7 cellular contexts compared by ENCODE assay signal in the genomic region with DNA sequence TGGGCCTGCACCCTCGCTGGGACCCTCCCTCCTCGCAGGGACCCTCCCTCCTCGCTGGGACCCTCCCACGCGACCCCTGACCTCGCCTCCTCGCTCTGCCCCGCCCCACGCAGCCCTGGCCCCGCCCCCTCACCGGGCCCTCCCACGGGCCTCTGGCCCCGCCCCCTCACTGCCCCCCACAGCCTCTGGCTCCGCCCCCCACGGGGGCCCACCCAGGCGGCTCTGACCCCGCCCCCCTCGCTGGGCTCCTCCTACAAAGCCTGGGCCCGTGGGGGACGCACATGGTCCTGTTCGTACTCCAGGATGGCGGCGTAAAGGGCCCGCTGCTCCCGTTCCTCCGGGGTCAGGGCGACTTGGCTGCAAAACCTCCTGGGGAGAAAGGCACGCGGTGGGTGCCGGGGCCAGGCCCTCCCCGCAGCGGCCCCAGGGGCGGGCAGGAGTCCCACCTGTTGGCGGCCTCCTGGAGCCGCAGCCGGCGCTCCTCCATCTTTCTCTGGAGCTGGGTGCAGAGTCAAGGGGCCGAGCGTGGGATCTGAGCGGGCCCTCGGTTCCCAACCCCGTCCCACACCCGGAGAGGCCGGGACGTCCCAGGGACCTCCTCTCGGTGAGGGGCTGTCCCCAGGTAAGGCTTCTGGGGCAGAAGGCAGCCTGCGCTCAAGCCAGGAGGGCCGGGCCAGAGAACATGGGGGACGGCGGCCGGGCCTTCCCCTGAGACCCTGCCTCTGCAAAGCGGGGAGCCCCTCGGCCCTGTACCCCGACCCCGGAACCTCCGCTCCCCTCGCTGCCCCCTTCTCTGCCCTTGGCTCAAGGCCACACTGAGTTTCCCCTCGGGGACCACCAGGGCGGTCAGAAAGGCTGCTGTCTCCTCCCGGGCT. TPM values are rescaled to one million over a fixed set of nuclear protein-coding genes. Genes with fewer than 3 reads are reported as not detected.
DNase-seq lines count a peak whose midpoint lies in the region; ATAC-seq and TF ChIP-seq lines count a peak whose summit lies in the region.

No MANE protein-coding gene starts in this region.

- H3K27me3 ChIP-seq in KMS-11 (ENCODE audit: insufficient read depth, low read depth): no peaks in the 10 kb centered on the region
- H3K27me3 ChIP-seq in lower lobe of right lung (ENCODE audit: low read depth): peaks cover 13% of the 10 kb centered on the region

- no peaks in the 10 kb centered on the region for H3K9me3 ChIP-seq in lower lobe of right lung

- H3K36me3 ChIP-seq in KMS-11 (ENCODE audit: insufficient read depth) (no peaks in the 10 kb centered on the region; the same call in 1 of the 2 replicates), lower lobe of right lung (no peaks in the 10 kb centered on the region)

- intact Hi-C loops in lower lobe of right lung (cut with DNase I): no loop called here

- H3K4me1 ChIP-seq in KMS-11 (ENCODE audit: low read depth, poor library complexity, severe bottlenecking) (peaks cover 12% of the 10 kb centered on the region), lower lobe of right lung (peaks cover 9% of the 10 kb centered on the region)

- H3K9ac ChIP-seq in KMS-11: peak overlapping the region; percentile 81

- TF ChIP-seq CTCF in KMS-11 (conservative IDR thresholded peaks at IDR 0.05; ENCODE audit: low read depth, low read length) (no peak), WTC11 (IDR thresholded peaks at IDR 0.05) (no peak), cardiac fibroblast (IDR thresholded peaks at IDR 0.05; ENCODE audit: low read depth, low read length) (no peak), lower lobe of right lung (IDR thresholded peaks at IDR 0.05) (no peak)

- peak overlapping the region; percentile 91 for H3K4me2 ChIP-seq in KMS-11

- peak overlapping the region; percentile 73 for H3K4me3 Mint-ChIP-seq in WTC11

- peaks cover 16% of the 10 kb centered on the region for H3K36me3 Mint-ChIP-seq in WTC11

- ATAC-seq in GM18502 (IDR thresholded peaks at IDR 0.05; ENCODE audit: poor library complexity, unreplicated experiment) (peak; percentile 67), WTC11 (peak; percentile 66), lower lobe of right lung (peak; percentile 80 to 81)

- H3K4me1 Mint-ChIP-seq in WTC11: peaks cover 7% of the 10 kb centered on the region

- no peaks in the 10 kb centered on the region for H4K20me1 ChIP-seq in KMS-11 (ENCODE audit: insufficient read depth)

- peak overlapping the region; percentile 39; the same call in 1 of the 2 replicates for H2AFZ ChIP-seq in KMS-11 (ENCODE audit: low read depth)

- CTCF ChIA-PET in WTC11 (lab: Charles Lee): interaction anchor here (1.3 to 6.2 kb wide), 2 partner anchors 8 to 11 kb away, joined by 3 to 36 read pairs; a partner anchor contains a TSS

- POLR2A ChIA-PET in WTC11 (lab: Charles Lee): interaction anchor here (0.7 to 3.5 kb wide), 2 partner anchors 11 to 30 kb away, joined by 3 to 18 read pairs; a partner anchor contains a TSS

- H3K4me3 ChIP-seq in KMS-11 (IDR thresholded peaks at IDR 0.05; ENCODE audit: insufficient read depth, low read depth, low read length) (no peak overlapping the region), cardiac fibroblast (replicated peaks in 1 of 2; ENCODE audit: low read depth in 2 of 2, low read length in 2 of 2) (peak overlapping the region; percentile 53 to 64), lower lobe of right lung (peak overlapping the region; percentile 46)

- peaks cover 28% of the 10 kb centered on the region for H3K79me2 ChIP-seq in KMS-11 (ENCODE audit: insufficient read depth, low read depth)

- no peaks in the 10 kb centered on the region for H3K9me3 Mint-ChIP-seq in WTC11

- H3K27ac Mint-ChIP-seq in WTC11: no peak overlapping the region

- DNase-seq in WTC11 (ENCODE audit: low spot score): peak; percentile 79
- peak; percentile 58 to 76 for DNase-seq in cardiac fibroblast (ENCODE audit: low read depth in 2 of 2)
- peak; percentile 65 for DNase-seq in lower lobe of right lung
- DNase-seq in stimulated activated naive CD4-positive, alpha-beta T cell (lab: John Stamatoyannopoulos, UW): peak; percentile 20 to 77 (median 70)
- no peak for DNase-seq in NCI-H2196 (lab: John Stamatoyannopoulos, UW; ENCODE audit: unreplicated experiment)

- H3K27me3 Mint-ChIP-seq in WTC11 (ENCODE audit: low read depth): peaks cover 26% of the 10 kb centered on the region

- H3K27ac ChIP-seq in KMS-11 (peak overlapping the region; percentile 22), lower lobe of right lung (no peak overlapping the region)

TF ChIP-seq in WTC11, 78 proteins besides CTCF, POLR2A, EP300 and RAD21 (continues in another document):
- peak; percentile 57; the same call in 1 of the 2 replicates for TF ChIP-seq ZNF423 (CRISPR knock-in tag; IDR thresholded peaks at IDR 0.05)
- TF ChIP-seq ZNF396 (CRISPR knock-in tag; IDR thresholded peaks at IDR 0.05; ENCODE audit: borderline replicate concordance): no peak
- no peak for TF ChIP-seq ZNF138 (CRISPR knock-in tag; conservative IDR thresholded peaks at IDR 0.05)
- no peak for TF ChIP-seq KAT7 (CRISPR knock-in tag; IDR thresholded peaks at IDR 0.05; ENCODE audit: borderline replicate concordance)
- TF ChIP-seq, protein P1, sequence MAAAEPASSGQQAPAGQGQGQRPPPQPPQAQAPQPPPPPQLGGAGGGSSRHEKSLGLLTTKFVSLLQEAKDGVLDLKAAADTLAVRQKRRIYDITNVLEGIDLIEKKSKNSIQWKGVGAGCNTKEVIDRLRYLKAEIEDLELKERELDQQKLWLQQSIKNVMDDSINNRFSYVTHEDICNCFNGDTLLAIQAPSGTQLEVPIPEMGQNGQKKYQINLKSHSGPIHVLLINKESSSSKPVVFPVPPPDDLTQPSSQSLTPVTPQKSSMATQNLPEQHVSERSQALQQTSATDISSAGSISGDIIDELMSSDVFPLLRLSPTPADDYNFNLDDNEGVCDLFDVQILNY (CRISPR knock-in tag; IDR thresholded peaks at IDR 0.05): no peak
- TF ChIP-seq, protein P2, sequence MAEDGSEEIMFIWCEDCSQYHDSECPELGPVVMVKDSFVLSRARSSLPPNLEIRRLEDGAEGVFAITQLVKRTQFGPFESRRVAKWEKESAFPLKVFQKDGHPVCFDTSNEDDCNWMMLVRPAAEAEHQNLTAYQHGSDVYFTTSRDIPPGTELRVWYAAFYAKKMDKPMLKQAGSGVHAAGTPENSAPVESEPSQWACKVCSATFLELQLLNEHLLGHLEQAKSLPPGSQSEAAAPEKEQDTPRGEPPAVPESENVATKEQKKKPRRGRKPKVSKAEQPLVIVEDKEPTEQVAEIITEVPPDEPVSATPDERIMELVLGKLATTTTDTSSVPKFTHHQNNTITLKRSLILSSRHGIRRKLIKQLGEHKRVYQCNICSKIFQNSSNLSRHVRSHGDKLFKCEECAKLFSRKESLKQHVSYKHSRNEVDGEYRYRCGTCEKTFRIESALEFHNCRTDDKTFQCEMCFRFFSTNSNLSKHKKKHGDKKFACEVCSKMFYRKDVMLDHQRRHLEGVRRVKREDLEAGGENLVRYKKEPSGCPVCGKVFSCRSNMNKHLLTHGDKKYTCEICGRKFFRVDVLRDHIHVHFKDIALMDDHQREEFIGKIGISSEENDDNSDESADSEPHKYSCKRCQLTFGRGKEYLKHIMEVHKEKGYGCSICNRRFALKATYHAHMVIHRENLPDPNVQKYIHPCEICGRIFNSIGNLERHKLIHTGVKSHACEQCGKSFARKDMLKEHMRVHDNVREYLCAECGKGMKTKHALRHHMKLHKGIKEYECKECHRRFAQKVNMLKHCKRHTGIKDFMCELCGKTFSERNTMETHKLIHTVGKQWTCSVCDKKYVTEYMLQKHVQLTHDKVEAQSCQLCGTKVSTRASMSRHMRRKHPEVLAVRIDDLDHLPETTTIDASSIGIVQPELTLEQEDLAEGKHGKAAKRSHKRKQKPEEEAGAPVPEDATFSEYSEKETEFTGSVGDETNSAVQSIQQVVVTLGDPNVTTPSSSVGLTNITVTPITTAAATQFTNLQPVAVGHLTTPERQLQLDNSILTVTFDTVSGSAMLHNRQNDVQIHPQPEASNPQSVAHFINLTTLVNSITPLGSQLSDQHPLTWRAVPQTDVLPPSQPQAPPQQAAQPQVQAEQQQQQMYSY (CRISPR knock-in tag; IDR thresholded peaks at IDR 0.05): no peak
- TF ChIP-seq, protein P3, sequence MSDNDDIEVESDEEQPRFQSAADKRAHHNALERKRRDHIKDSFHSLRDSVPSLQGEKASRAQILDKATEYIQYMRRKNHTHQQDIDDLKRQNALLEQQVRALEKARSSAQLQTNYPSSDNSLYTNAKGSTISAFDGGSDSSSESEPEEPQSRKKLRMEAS (CRISPR knock-in tag; IDR thresholded peaks at IDR 0.05): peak; percentile 90
- 0 out of 2 replicates have a peak, but pooled peaks have one; percentile 22 for TF ChIP-seq TCF7 (CRISPR knock-in tag; IDR thresholded peaks at IDR 0.05; ENCODE audit: low read depth)
- TF ChIP-seq MYBL2 (CRISPR knock-in tag; IDR thresholded peaks at IDR 0.05): no peak
- TF ChIP-seq, protein P4, sequence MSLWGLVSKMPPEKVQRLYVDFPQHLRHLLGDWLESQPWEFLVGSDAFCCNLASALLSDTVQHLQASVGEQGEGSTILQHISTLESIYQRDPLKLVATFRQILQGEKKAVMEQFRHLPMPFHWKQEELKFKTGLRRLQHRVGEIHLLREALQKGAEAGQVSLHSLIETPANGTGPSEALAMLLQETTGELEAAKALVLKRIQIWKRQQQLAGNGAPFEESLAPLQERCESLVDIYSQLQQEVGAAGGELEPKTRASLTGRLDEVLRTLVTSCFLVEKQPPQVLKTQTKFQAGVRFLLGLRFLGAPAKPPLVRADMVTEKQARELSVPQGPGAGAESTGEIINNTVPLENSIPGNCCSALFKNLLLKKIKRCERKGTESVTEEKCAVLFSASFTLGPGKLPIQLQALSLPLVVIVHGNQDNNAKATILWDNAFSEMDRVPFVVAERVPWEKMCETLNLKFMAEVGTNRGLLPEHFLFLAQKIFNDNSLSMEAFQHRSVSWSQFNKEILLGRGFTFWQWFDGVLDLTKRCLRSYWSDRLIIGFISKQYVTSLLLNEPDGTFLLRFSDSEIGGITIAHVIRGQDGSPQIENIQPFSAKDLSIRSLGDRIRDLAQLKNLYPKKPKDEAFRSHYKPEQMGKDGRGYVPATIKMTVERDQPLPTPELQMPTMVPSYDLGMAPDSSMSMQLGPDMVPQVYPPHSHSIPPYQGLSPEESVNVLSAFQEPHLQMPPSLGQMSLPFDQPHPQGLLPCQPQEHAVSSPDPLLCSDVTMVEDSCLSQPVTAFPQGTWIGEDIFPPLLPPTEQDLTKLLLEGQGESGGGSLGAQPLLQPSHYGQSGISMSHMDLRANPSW (CRISPR knock-in tag; conservative IDR thresholded peaks at IDR 0.05; ENCODE audit: low read depth): no peak
- TF ChIP-seq SOX15 (CRISPR knock-in tag; IDR thresholded peaks at IDR 0.05): no peak
- TF ChIP-seq CBFB (CRISPR knock-in tag; IDR thresholded peaks at IDR 0.05; ENCODE audit: low read depth): no peak

RNA-seq across cellular contexts. Expression of a gene that starts 8.9 kb away (rescaled TPM):
- total RNA-seq in WTC11 (2021): 3.8 to 5.6 TPM (median 4.2 TPM) in 3 replicates
- 15.6 TPM for total RNA-seq in lower lobe of right lung

RNA-seq across cellular contexts. Expression of a gene that starts 9.5 kb away (rescaled TPM):
- total RNA-seq in WTC11 (2021): 13.9 to 17.2 TPM (median 16.6 TPM) in 3 replicates
- total RNA-seq in lower lobe of right lung: 33.2 TPM

RNA-seq across cellular contexts. Expression of a gene that starts 10.3 kb away (rescaled TPM):
- total RNA-seq in WTC11 (2021): 12.1 to 15.7 TPM (median 14.1 TPM) in 3 replicates
- total RNA-seq in lower lobe of right lung: 10.3 TPM

RNA-seq across cellular contexts. Expression of a gene that starts 25.3 kb away (rescaled TPM):
- 79.8 to 102 TPM (median 81.6 TPM) in 3 replicates for total RNA-seq in WTC11 (2021)
- 79.6 TPM for total RNA-seq in lower lobe of right lung

RNA-seq across cellular contexts. Expression of a gene that starts 54.2 kb away (rescaled TPM):
- total RNA-seq in WTC11 (2021) (12.0 to 12.8 TPM (median 12.2 TPM) in 3 replicates), lower lobe of right lung (9.7 TPM)
